1 cellular context compared by ENCODE assay signal in the genomic region with DNA sequence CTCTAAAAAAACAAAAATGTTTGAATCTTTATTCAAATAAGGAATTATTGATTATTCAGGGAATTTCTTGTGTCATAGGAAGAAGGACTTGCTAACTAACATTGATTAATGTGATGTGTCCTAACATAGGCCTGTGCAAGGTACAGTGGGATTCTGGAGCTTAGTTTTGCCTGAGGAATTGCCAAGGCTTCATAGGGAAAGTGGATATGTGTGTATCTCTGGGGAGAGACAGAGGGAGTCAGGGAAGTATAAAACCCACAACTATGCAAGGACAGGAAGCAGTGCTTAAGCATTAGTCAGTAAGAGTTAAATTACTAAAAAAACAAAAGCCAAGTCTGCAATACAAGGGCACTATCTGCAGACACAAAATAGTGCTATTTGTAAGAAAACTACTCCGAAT.
A peak's percentile ranks its signal among the peaks of the same experiment; 100 is the strongest.
TF ChIP-seq lines count a peak whose summit lies in the region.

No MANE protein-coding gene starts in this region.

TF ChIP-seq in HEK293, 187 proteins besides CTCF, POLR2A, EP300 and RAD21 (continued from another document):
- TF ChIP-seq ZNF26 (tag by site-specific recombination; IDR thresholded peaks at IDR 0.05): no peak
- TF ChIP-seq, protein P1, sequence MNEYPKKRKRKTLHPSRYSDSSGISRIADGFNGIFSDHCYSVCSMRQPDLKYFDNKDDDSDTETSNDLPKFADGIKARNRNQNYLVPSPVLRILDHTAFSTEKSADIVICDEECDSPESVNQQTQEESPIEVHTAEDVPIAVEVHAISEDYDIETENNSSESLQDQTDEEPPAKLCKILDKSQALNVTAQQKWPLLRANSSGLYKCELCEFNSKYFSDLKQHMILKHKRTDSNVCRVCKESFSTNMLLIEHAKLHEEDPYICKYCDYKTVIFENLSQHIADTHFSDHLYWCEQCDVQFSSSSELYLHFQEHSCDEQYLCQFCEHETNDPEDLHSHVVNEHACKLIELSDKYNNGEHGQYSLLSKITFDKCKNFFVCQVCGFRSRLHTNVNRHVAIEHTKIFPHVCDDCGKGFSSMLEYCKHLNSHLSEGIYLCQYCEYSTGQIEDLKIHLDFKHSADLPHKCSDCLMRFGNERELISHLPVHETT (tag by site-specific recombination; IDR thresholded peaks at IDR 0.05): no peak; the same call in 1 of the 2 replicates
- TF ChIP-seq KLF8 (tag by site-specific recombination; IDR thresholded peaks at IDR 0.05): no peak; the same call in 1 of the 2 replicates
- peak; percentile 88 for TF ChIP-seq IKZF3 (tag by site-specific recombination; IDR thresholded peaks at IDR 0.05)
- TF ChIP-seq ZFP41 (tag by site-specific recombination; IDR thresholded peaks at IDR 0.05; ENCODE audit: borderline replicate concordance): no peak
- TF ChIP-seq PRDM6 (tag by site-specific recombination; IDR thresholded peaks at IDR 0.05): peak; percentile 90
- TF ChIP-seq ZNF48 (tag by site-specific recombination; IDR thresholded peaks at IDR 0.05): no peak; the same call in 1 of the 2 replicates
- no peak for TF ChIP-seq ZNF654 (tag by site-specific recombination; IDR thresholded peaks at IDR 0.05; ENCODE audit: low read depth)
- TF ChIP-seq, protein P2, sequence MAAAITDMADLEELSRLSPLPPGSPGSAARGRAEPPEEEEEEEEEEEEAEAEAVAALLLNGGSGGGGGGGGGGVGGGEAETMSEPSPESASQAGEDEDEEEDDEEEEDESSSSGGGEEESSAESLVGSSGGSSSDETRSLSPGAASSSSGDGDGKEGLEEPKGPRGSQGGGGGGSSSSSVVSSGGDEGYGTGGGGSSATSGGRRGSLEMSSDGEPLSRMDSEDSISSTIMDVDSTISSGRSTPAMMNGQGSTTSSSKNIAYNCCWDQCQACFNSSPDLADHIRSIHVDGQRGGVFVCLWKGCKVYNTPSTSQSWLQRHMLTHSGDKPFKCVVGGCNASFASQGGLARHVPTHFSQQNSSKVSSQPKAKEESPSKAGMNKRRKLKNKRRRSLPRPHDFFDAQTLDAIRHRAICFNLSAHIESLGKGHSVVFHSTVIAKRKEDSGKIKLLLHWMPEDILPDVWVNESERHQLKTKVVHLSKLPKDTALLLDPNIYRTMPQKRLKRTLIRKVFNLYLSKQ (tag by site-specific recombination; IDR thresholded peaks at IDR 0.05; ENCODE audit: borderline replicate concordance): no peak
- no peak for TF ChIP-seq ZNF664 (tag by site-specific recombination; IDR thresholded peaks at IDR 0.05)
- TF ChIP-seq ZFP69B (tag by site-specific recombination; IDR thresholded peaks at IDR 0.05): peak; percentile 40; the same call in 1 of the 2 replicates
- TF ChIP-seq RBAK (tag by site-specific recombination; IDR thresholded peaks at IDR 0.05): no peak
- TF ChIP-seq ZNF335 (tag by site-specific recombination; conservative IDR thresholded peaks at IDR 0.05): no peak
- no peak for TF ChIP-seq ZNF548 (tag by site-specific recombination; IDR thresholded peaks at IDR 0.05)
- TF ChIP-seq, protein P3, sequence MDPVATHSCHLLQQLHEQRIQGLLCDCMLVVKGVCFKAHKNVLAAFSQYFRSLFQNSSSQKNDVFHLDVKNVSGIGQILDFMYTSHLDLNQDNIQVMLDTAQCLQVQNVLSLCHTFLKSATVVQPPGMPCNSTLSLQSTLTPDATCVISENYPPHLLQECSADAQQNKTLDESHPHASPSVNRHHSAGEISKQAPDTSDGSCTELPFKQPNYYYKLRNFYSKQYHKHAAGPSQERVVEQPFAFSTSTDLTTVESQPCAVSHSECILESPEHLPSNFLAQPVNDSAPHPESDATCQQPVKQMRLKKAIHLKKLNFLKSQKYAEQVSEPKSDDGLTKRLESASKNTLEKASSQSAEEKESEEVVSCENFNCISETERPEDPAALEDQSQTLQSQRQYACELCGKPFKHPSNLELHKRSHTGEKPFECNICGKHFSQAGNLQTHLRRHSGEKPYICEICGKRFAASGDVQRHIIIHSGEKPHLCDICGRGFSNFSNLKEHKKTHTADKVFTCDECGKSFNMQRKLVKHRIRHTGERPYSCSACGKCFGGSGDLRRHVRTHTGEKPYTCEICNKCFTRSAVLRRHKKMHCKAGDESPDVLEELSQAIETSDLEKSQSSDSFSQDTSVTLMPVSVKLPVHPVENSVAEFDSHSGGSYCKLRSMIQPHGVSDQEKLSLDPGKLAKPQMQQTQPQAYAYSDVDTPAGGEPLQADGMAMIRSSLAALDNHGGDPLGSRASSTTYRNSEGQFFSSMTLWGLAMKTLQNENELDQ (tag by site-specific recombination; IDR thresholded peaks at IDR 0.05; ENCODE audit: low read depth): no peak
- no peak for TF ChIP-seq ZNF169 (tag by site-specific recombination; IDR thresholded peaks at IDR 0.05)
- no peak for TF ChIP-seq REPIN1 (tag by site-specific recombination; IDR thresholded peaks at IDR 0.05; ENCODE audit: low read depth)
- no peak for TF ChIP-seq ZNF571 (tag by site-specific recombination; IDR thresholded peaks at IDR 0.05)
- no peak for TF ChIP-seq ZNF530 (tag by site-specific recombination; IDR thresholded peaks at IDR 0.05; ENCODE audit: low read depth)
- peak; percentile 79; the same call in 1 of the 2 replicates for TF ChIP-seq ZXDB (tag by site-specific recombination; IDR thresholded peaks at IDR 0.05)
- peak; percentile 39; the same call in 1 of the 2 replicates for TF ChIP-seq ZNF366 (tag by site-specific recombination; conservative IDR thresholded peaks at IDR 0.05)
- TF ChIP-seq WT1 (tag by site-specific recombination; IDR thresholded peaks at IDR 0.05): peak; percentile 90
- no peak for TF ChIP-seq ZNF416 (tag by site-specific recombination; IDR thresholded peaks at IDR 0.05)
- TF ChIP-seq ZNF626 (tag by site-specific recombination; IDR thresholded peaks at IDR 0.05): no peak
- no peak for TF ChIP-seq ZNF155 (tag by site-specific recombination; IDR thresholded peaks at IDR 0.05)
- peak; percentile 53; the same call in 1 of the 2 replicates for TF ChIP-seq ZNF2 (tag by site-specific recombination; IDR thresholded peaks at IDR 0.05)
- TF ChIP-seq ZNF214 (tag by site-specific recombination; IDR thresholded peaks at IDR 0.05; ENCODE audit: borderline replicate concordance): no peak
- TF ChIP-seq ZSCAN30 (tag by site-specific recombination; IDR thresholded peaks at IDR 0.05): 0 out of 2 replicates have a peak, but pooled peaks have one; percentile 20
- no peak for TF ChIP-seq SP2 (tag by site-specific recombination; IDR thresholded peaks at IDR 0.05)
- TF ChIP-seq ZNF24 (tag by site-specific recombination; IDR thresholded peaks at IDR 0.05): no peak
- peak; percentile 62 for TF ChIP-seq PRDM4 (tag by site-specific recombination; IDR thresholded peaks at IDR 0.05)
- no peak for TF ChIP-seq ZFHX2 (tag by site-specific recombination; conservative IDR thresholded peaks at IDR 0.05)
TF ChIP-seq in HEK293: peak in this region for 22.
